Comparison of ENCODE assay signal across 8 cellular contexts in genomic region chr5:176596689-176597416, GRCh38. TPM values are rescaled to one million over a fixed set of nuclear protein-coding genes. Genes with fewer than 3 reads are reported as not detected.
DNase-seq lines count a peak whose midpoint lies in the region; ATAC-seq and TF ChIP-seq lines count a peak whose summit lies in the region.

No MANE protein-coding gene starts in this region.

- H3K4me3 ChIP-seq in cardiac muscle cell = no peak overlapping the region

- peak; percentile 16; the same call in 1 of the 3 replicates for TF ChIP-seq CTCF in GM12872 (IDR thresholded peaks at IDR 0.05; ENCODE audit: insufficient read depth, low read depth, low read length)
- TF ChIP-seq CTCF in cardiac muscle cell (IDR thresholded peaks at IDR 0.05; ENCODE audit: low read depth, low read length) = peak; percentile 21

- no peaks in the 10 kb centered on the region for H3K9me3 ChIP-seq in cardiac muscle cell (ENCODE audit: low read depth)

- no peaks in the 10 kb centered on the region for H3K4me1 ChIP-seq in cardiac muscle cell (ENCODE audit: low read depth)

- H3K36me3 ChIP-seq in cardiac muscle cell = no peaks in the 10 kb centered on the region

- H3K27me3 ChIP-seq in cardiac muscle cell = no peaks in the 10 kb centered on the region

- peak; percentile 46 for ATAC-seq in HG03460 (IDR thresholded peaks at IDR 0.05; ENCODE audit: unreplicated experiment)

- H3K27ac ChIP-seq in cardiac muscle cell = no peak overlapping the region

- DNase-seq in activated T-helper 1 cell treated with anti-CD3 and anti-CD28 coated beads, Interleukin-2, amount 50 U/mL, for 16 hours (ENCODE audit: low read depth in 1 of 2, low spot score in 1 of 2) = peak; percentile 34 to 51
- peak; percentile 52 to 56 for DNase-seq in cardiac muscle cell (ENCODE audit: low read depth in 1 of 2, low spot score in 1 of 2)
- DNase-seq in stimulated activated CD4-positive, alpha-beta T cell treated with anti-CD3 and anti-CD28 coated beads, Interleukin-15, amount 100 ng/mL, for 48 hours (ENCODE audit: low read depth in 2 of 2) = peak; percentile 37 to 55
- DNase-seq in NCI-H2029 treated with DMSO at 0.1 percent for 48 hours (lab: John Stamatoyannopoulos, UW) = no peak
- DNase-seq in NCI-H1048 (lab: John Stamatoyannopoulos, UW) = no peak
- no peak for DNase-seq in DMS153 treated with DMSO at 0.1 percent for 48 hours (lab: John Stamatoyannopoulos, UW; ENCODE audit: unreplicated experiment)

RNA-seq across cellular contexts. Expression of gene GPRIN1, which starts 13.1 kb away (rescaled TPM):
- 0.27 and 0.63 TPM in 2 replicates for total RNA-seq in cardiac muscle cell
- polyA plus RNA-seq in cardiac muscle cell = 0.79 TPM in 2 replicates

RNA-seq across cellular contexts. Expression of gene SNCB, which starts 33.5 kb away (rescaled TPM):
- total RNA-seq in cardiac muscle cell = 1.6 and 2.4 TPM in 2 replicates
- 0.79 and 3.0 TPM in 2 replicates for polyA plus RNA-seq in cardiac muscle cell

RNA-seq across cellular contexts. Expression of gene EIF4E1B, which starts 33.6 kb away (rescaled TPM):
- total RNA-seq in cardiac muscle cell = not detected in 2 replicates
- not detected in 2 replicates for polyA plus RNA-seq in cardiac muscle cell

RNA-seq across cellular contexts. Expression of gene CDHR2, which starts 47.7 kb away (rescaled TPM):
- 0.07 and 0.60 TPM in 2 replicates for total RNA-seq in cardiac muscle cell
- 0.59 and 1.4 TPM in 2 replicates for polyA plus RNA-seq in cardiac muscle cell

RNA-seq across cellular contexts. Expression of gene TSPAN17, which starts 50.4 kb away (rescaled TPM):
- total RNA-seq in cardiac muscle cell = 30.2 and 42.6 TPM in 2 replicates
- 32.0 and 32.3 TPM in 2 replicates for polyA plus RNA-seq in cardiac muscle cell

Comparison
In these comparisons a context has a peak if more than half of its experiments do, and no peak if none do; other contexts are left out.
1. DNase-seq: peak in activated T-helper 1 cell treated with anti-CD3 and anti-CD28 coated beads, Interleukin-2, amount 50 U/mL, for 16 hours (2 of 2), cardiac muscle cell (2 of 2) and stimulated activated CD4-positive, alpha-beta T cell treated with anti-CD3 and anti-CD28 coated beads, Interleukin-15, amount 100 ng/mL, for 48 hours (2 of 2); none in NCI-H2029 treated with DMSO at 0.1 percent for 48 hours (single experiment), NCI-H1048 (single experiment) and DMS153 treated with DMSO at 0.1 percent for 48 hours (single experiment).